1 cellular context compared by ENCODE assay signal in genomic region chr19:43754312-43754561, GRCh38.
A peak's percentile ranks its signal among the peaks of the same experiment; 100 is the strongest.
TF ChIP-seq lines count a peak whose summit lies in the region.

No MANE protein-coding gene starts in this region.

TF ChIP-seq in GM12878, 131 proteins besides CTCF, POLR2A, EP300 and RAD21 (continued from another document):
- TF ChIP-seq E4F1 (IDR thresholded peaks at IDR 0.05; ENCODE audit: borderline replicate concordance, partially characterized antibody) = no peak
- TF ChIP-seq TARDBP (IDR thresholded peaks at IDR 0.05; ENCODE audit: borderline replicate concordance) = no peak
- TF ChIP-seq SRF (IDR thresholded peaks at IDR 0.05; ENCODE audit: low read depth in 2 of 2, low read length in 2 of 2) = no peak
- TF ChIP-seq NFYA (IDR thresholded peaks at IDR 0.05; ENCODE audit: borderline replicate concordance, low read depth, low read length) = no peak
- no peak for TF ChIP-seq ZBTB40 (IDR thresholded peaks at IDR 0.05; ENCODE audit: borderline replicate concordance)
- TF ChIP-seq HSF1 (IDR thresholded peaks at IDR 0.05; ENCODE audit: low read depth, low read length) = no peak
- no peak for TF ChIP-seq ASH2L (IDR thresholded peaks at IDR 0.05; ENCODE audit: borderline replicate concordance, low read depth)
- TF ChIP-seq IRF5 (IDR thresholded peaks at IDR 0.05; ENCODE audit: borderline replicate concordance) = no peak
- no peak for TF ChIP-seq RELA (IDR thresholded peaks at IDR 0.05; ENCODE audit: borderline replicate concordance, partially characterized antibody)
- TF ChIP-seq ZNF207 (IDR thresholded peaks at IDR 0.05; ENCODE audit: borderline replicate concordance) = no peak
- TF ChIP-seq PBX3 (IDR thresholded peaks at IDR 0.05; ENCODE audit: insufficient replicate concordance, low read depth, low read length) = peak; percentile 64
- no peak for TF ChIP-seq FOXK2 (IDR thresholded peaks at IDR 0.05)
- TF ChIP-seq SUPT20H (IDR thresholded peaks at IDR 0.05; ENCODE audit: borderline replicate concordance, control insufficient read depth, low read depth, low read length) = no peak
- TF ChIP-seq BCL3 (IDR thresholded peaks at IDR 0.05; ENCODE audit: borderline replicate concordance, insufficient read depth, low read depth, low read length, poor library complexity, severe bottlenecking) = no peak
- TF ChIP-seq NFXL1 (IDR thresholded peaks at IDR 0.05; ENCODE audit: borderline replicate concordance) = no peak
- no peak for TF ChIP-seq STAT3 (IDR thresholded peaks at IDR 0.05; ENCODE audit: low read depth, low read length)
- no peak for TF ChIP-seq IKZF1 (conservative IDR thresholded peaks at IDR 0.05)
- peak; percentile 92; the same call in 1 of the 2 replicates for TF ChIP-seq GATAD2B (conservative IDR thresholded peaks at IDR 0.05; ENCODE audit: low read depth)
- no peak for TF ChIP-seq KAT2A (conservative IDR thresholded peaks at IDR 0.05; ENCODE audit: control insufficient read depth, low read depth, low read length)
- TF ChIP-seq TCF12 (IDR thresholded peaks at IDR 0.05; ENCODE audit: low read depth, low read length) = no peak
- TF ChIP-seq ETV6 (conservative IDR thresholded peaks at IDR 0.05 in 1 of 2, IDR thresholded peaks at IDR 0.05 in 1 of 2; ENCODE audit: borderline replicate concordance in 1 of 2, low read depth in 1 of 2) = peak in 1 of 2 experiments; percentile 79; a peak in 2 of 4 replicates
- peak; percentile 39; the same call in 1 of the 2 replicates for TF ChIP-seq MAX (IDR thresholded peaks at IDR 0.05; ENCODE audit: low read depth, low read length)
- no peak for TF ChIP-seq NR2C1 (IDR thresholded peaks at IDR 0.05)
- 0 out of 2 replicates have a peak, but pooled peaks have one; percentile 14 for TF ChIP-seq NKRF (conservative IDR thresholded peaks at IDR 0.05)
- no peak; a peak in 1 of 3 replicates for TF ChIP-seq EGR1 (IDR thresholded peaks at IDR 0.05; ENCODE audit: borderline replicate concordance in 1 of 2, low read depth in 2 of 2, low read length in 2 of 2)
- TF ChIP-seq ZBED1 (IDR thresholded peaks at IDR 0.05; ENCODE audit: borderline replicate concordance) = peak; percentile 51
